Comparison of ENCODE assay signal across 7 cellular contexts in the genomic region with DNA sequence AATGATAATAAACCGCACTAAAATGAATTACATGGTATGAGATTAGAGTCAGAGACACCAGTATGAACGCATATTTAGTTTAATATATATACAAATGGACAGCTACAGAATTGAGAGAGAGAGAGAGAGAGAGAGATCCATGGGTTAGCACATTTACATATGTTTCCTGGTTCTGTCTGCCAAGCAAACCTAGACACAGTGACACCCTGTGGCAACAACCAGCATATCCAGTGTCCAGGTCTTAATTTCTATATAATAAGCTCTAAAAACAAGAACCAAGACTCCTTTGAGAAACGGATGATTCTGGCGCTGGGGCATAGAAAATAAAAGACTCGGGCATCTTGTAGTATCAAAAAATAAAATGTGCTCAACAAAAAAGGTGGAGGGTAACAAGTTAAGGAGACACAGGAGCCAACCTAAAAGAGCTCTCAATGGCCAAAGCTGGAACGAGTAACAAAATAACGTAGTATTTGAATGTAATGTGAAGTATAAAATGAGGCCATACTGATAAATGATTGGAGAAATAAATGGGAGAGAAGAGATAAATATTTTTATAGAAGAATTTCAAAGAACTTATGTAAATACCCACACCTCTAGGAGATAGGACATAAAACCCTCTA.
DNase-seq lines count a peak whose midpoint lies in the region; ATAC-seq, FAIRE-seq and TF ChIP-seq lines count a peak whose summit lies in the region.

No MANE protein-coding gene starts in this region.

- CTCF ChIA-PET in RWPE1 (lab: Yijun Ruan, JAX) = interaction anchor here (0.5 to 0.6 kb wide), 3 partner anchors 231 to 1052 kb away, joined by 3 to 4 read pairs (median 3); no protein-coding TSS in a partner anchor

- in situ Hi-C loops in astrocyte of the cerebellum (cut with HindIII; ENCODE audit: low sequenced_read_pairs) = no loop called here

- no peak overlapping the region for H3K27ac ChIP-seq in RWPE1

- FAIRE-seq in islet of Langerhans (lab: Jason Lieb, UNC) = peak; percentile 84

- DNase-seq in GM04504 (ENCODE audit: low read depth) = peak; percentile 26
- peak; percentile 6 for DNase-seq in HuH-7.5 (ENCODE audit: low spot score)
- peak; percentile 12 for DNase-seq in RWPE1 (ENCODE audit: low spot score)
- peak; percentile 55 for DNase-seq in astrocyte of the cerebellum (ENCODE audit: low read depth)
- DNase-seq in stimulated activated CD8-positive, alpha-beta memory T cell treated with anti-CD3 and anti-CD28 coated beads, Interleukin-2, amount 100 ng/mL, for 48 hours (ENCODE audit: low read depth in 2 of 2) = peak; percentile 6 to 12

- POLR2A ChIA-PET in RWPE1 (lab: Yijun Ruan, JAX; ENCODE audit: low non-redundant PET) = no interaction called here

- ATAC-seq in GM21576 (IDR thresholded peaks at IDR 0.05; ENCODE audit: unreplicated experiment) = peak; percentile 89

- H3K4me3 ChIP-seq in astrocyte of the cerebellum (ENCODE audit: low read depth, low read length) = no peak overlapping the region

- TF ChIP-seq CTCF in RWPE1 (conservative IDR thresholded peaks at IDR 0.05; ENCODE audit: low read depth) = peak; percentile 25; the same call in 1 of the 2 replicates
- TF ChIP-seq CTCF in astrocyte of the cerebellum (IDR thresholded peaks at IDR 0.05; ENCODE audit: low read depth, low read length, missing control alignments) = peak; percentile 70
